In genomic region chr6:56938634-56939294, GRCh38 we compare ENCODE assay signal across 9 cellular contexts. TPM values are rescaled to one million over a fixed set of nuclear protein-coding genes. Genes with fewer than 3 reads are reported as not detected.
DNase-seq lines count a peak whose midpoint lies in the region; ATAC-seq and TF ChIP-seq lines count a peak whose summit lies in the region.
"Had no signal": no experiment of that assay in that cellular context is flagged by ENCODE, and none has a peak within 500 bp of the region (broad histone marks: within the 10 kb centered on the region; RNA-seq: fewer than 3 reads in every experiment).

No MANE protein-coding gene starts in this region.

- in situ Hi-C loops in astrocyte of the spinal cord (cut with HindIII; ENCODE audit: low sequenced_read_pairs), result no loop called here

- H3K27ac Mint-ChIP-seq in mesothelial cell of epicardium, result no peak overlapping the region
- H3K27ac Mint-ChIP-seq: T-helper 1 cell treated with Interleukin-12 subunit alpha and Interleukin-12 subunit beta and Interleukin-4 antibody, amounts not matched to agents 30 μg/mL and 1 μg/mL, for 36 hours had no signal

- H3K27me3 Mint-ChIP-seq in mesothelial cell of epicardium (ENCODE audit: low read depth), result no peaks in the 10 kb centered on the region

- no peaks in the 10 kb centered on the region for H3K36me3 ChIP-seq in esophagus muscularis mucosa

- peak; percentile 98 for ATAC-seq in omental fat pad (ENCODE audit: low FRiP score)

- peak; percentile 33 for DNase-seq in NCI-H2196 (lab: John Stamatoyannopoulos, UW; ENCODE audit: unreplicated experiment)
- DNase-seq in NCI-H2196 treated with DMSO at 0.1 percent for 48 hours (lab: John Stamatoyannopoulos, UW; ENCODE audit: unreplicated experiment), result no peak
- DNase-seq in HPDE6-E6E7 (ENCODE audit: extremely low spot score), result peak; percentile 92
- peak; percentile 99 for DNase-seq in astrocyte of the spinal cord (ENCODE audit: low read depth, low spot score)
- DNase-seq in omental fat pad (ENCODE audit: low spot score), result peak; percentile 31
- no peak for DNase-seq in HuH-7 (ENCODE audit: low spot score)
- DNase-seq in esophagus muscularis mucosa (ENCODE audit: extremely low spot score), result no peak
- no peak for DNase-seq in mesothelial cell of epicardium (ENCODE audit: low spot score in 2 of 2, unreplicated experiment in 2 of 2)

- TF ChIP-seq EP300 in esophagus muscularis mucosa (IDR thresholded peaks at IDR 0.05), result no peak

- no peak overlapping the region for H3K27ac ChIP-seq in esophagus muscularis mucosa (replicated peaks in 1 of 4)

- H3K9me3 Mint-ChIP-seq in mesothelial cell of epicardium, result peaks cover 14% of the 10 kb centered on the region

- no peaks in the 10 kb centered on the region for H3K4me1 ChIP-seq in esophagus muscularis mucosa

- H3K4me3 Mint-ChIP-seq in mesothelial cell of epicardium, result no peak overlapping the region
- H3K4me3 Mint-ChIP-seq: T-helper 1 cell treated with Interleukin-12 subunit alpha and Interleukin-12 subunit beta and Interleukin-4 antibody, amounts not matched to agents 30 μg/mL and 1 μg/mL, for 36 hours had no signal

- intact Hi-C loops in esophagus muscularis mucosa (cut with DNase I), result no loop called here

- TF ChIP-seq POLR2A in esophagus muscularis mucosa (IDR thresholded peaks at IDR 0.05; ENCODE audit: low read depth), result no peak

- peaks cover 9% of the 10 kb centered on the region for H3K36me3 Mint-ChIP-seq in mesothelial cell of epicardium

- H3K27me3 ChIP-seq in esophagus muscularis mucosa, result no peaks in the 10 kb centered on the region

- H3K4me1 Mint-ChIP-seq in mesothelial cell of epicardium, result no peaks in the 10 kb centered on the region

- no peak overlapping the region for H3K4me3 ChIP-seq in astrocyte of the spinal cord (ENCODE audit: low read depth, low read length)
- no peak overlapping the region for H3K4me3 ChIP-seq in esophagus muscularis mucosa

- TF ChIP-seq CTCF in astrocyte of the spinal cord (IDR thresholded peaks at IDR 0.05; ENCODE audit: low read depth, low read length), result no peak
- no peak for TF ChIP-seq CTCF in omental fat pad (IDR thresholded peaks at IDR 0.05)
- no peak for TF ChIP-seq CTCF in esophagus muscularis mucosa (IDR thresholded peaks at IDR 0.05)
- TF ChIP-seq CTCF in mesothelial cell of epicardium (IDR thresholded peaks at IDR 0.05; ENCODE audit: unreplicated experiment), result no peak

- 17% methylated on average over 1 of the region's 1 CpG for WGBS in esophagus muscularis mucosa

- H3K9me3 ChIP-seq in esophagus muscularis mucosa, result peaks cover 0 to 14% (median 3%) of the 10 kb centered on the region in 4 donors

RNA-seq across cellular contexts. Expression of gene BEND6, which starts 16.1 kb away (rescaled TPM):
- total RNA-seq in omental fat pad (1 to 10 TPM in 1 of 4 donors, under 1 TPM in 2, not detected in 1; 0.44 to 1.0 (median 0.72) TPM), esophagus muscularis mucosa (1 to 10 TPM in 3 of 4 donors, under 1 TPM in 1; 0.45 to 1.7 (median 1.5) TPM), mesothelial cell of epicardium (6.6 to 8.1 TPM (median 7.6 TPM) in 3 replicates)

Comparison
In these comparisons a context has a peak if more than half of its experiments do, and no peak if none do; other contexts are left out.
1. DNase-seq: peak in NCI-H2196 (single experiment), HPDE6-E6E7 (single experiment), astrocyte of the spinal cord (single experiment) and omental fat pad (single experiment); none in NCI-H2196 treated with DMSO at 0.1 percent for 48 hours (single experiment), HuH-7 (single experiment), esophagus muscularis mucosa (single experiment) and mesothelial cell of epicardium (0 of 2).